Comparison of ENCODE assay signal across 16 cellular contexts in the genomic region with DNA sequence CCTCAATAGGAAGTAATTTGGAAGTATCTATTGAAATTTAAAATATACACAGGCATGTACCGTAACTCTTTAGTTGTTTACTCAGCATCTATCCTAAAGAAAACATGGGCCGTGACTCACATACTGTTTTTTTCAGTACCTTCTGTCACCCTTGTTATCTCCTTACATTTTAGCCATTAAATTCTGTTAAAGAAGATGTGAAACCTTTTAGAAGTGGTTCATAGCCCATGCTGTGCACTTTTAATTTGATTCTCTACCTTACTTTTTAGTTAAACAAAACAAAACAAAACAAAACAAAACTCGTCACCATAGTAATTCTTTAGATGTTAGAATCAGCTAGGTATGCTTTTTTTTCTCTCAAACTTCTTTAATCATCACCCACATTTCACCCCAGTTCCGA.
DNase-seq lines count a peak whose midpoint lies in the region; ATAC-seq, FAIRE-seq and TF ChIP-seq lines count a peak whose summit lies in the region.
"Had no signal": no experiment of that assay in that cellular context is flagged by ENCODE, and none has a peak within 500 bp of the region (broad histone marks: within the 10 kb centered on the region; RNA-seq: fewer than 3 reads in every experiment).

No MANE protein-coding gene starts in this region.

- WGBS in IMR-90 (ENCODE audit: extremely low coverage in 2 of 2, insufficient read length in 1 of 2), 2 experiments = 100% methylated on average over 1 of the region's 4 CpGs; no CpG with 5 or more reads in 1 of the 2 experiments

- TF ChIP-seq CTCF in CD4-positive, alpha-beta T cell (IDR thresholded peaks at IDR 0.05) = no peak
- TF ChIP-seq CTCF in IMR-90 (conservative IDR thresholded peaks at IDR 0.05; ENCODE audit: low read depth, low read length) (no peak), bronchial epithelial cell (IDR thresholded peaks at IDR 0.05; ENCODE audit: insufficient read depth, low read length, severe bottlenecking) (no peak), mesothelial cell of epicardium (IDR thresholded peaks at IDR 0.05; ENCODE audit: unreplicated experiment) (no peak)

- H2AK5ac ChIP-seq in IMR-90 (ENCODE audit: low read depth, low read length) = peak overlapping the region; percentile 59; the same call in 1 of the 2 replicates

- no peak overlapping the region for H3K23ac ChIP-seq in IMR-90 (ENCODE audit: low read depth, low read length)

- H3K4me1 Mint-ChIP-seq in CD4-positive, alpha-beta T cell (ENCODE audit: low read depth) = peaks cover 22% of the 10 kb centered on the region
- peaks cover 20% of the 10 kb centered on the region for H3K4me1 Mint-ChIP-seq in mesothelial cell of epicardium

- H2AK9ac ChIP-seq in IMR-90 (replicated peaks; ENCODE audit: low read depth, low read length, poor library complexity) = no peak overlapping the region

- FAIRE-seq in bronchial epithelial cell (lab: Jason Lieb, UNC) = no peak

- H3K79me1 ChIP-seq in IMR-90 (ENCODE audit: low read depth in 1 of 2, low read length in 2 of 2) = peaks cover 24 to 57% of the 10 kb centered on the region in 2 experiments

- H3K27ac Mint-ChIP-seq in CD4-positive, alpha-beta T cell = no peak overlapping the region
- H3K27ac Mint-ChIP-seq in mesothelial cell of epicardium = peak overlapping the region; percentile 32
- H3K27ac Mint-ChIP-seq: activated naive CD4-positive, alpha-beta T cell treated with anti-CD3 and anti-CD28 coated beads, Interleukin-2, amount 50 U/mL, for 72 hours; endodermal cell had no signal

- in situ Hi-C loops in IMR-90 (cut with MboI; ENCODE audit: low sequenced_read_pairs) = no loop called here

- POLR2A ChIA-PET in CD4-positive, alpha-beta T cell (lab: Charles Lee) = no interaction called here
- POLR2A ChIA-PET in IMR-90 (lab: Charles Lee; ENCODE audit: unreplicated experiment) = no interaction called here

- ATAC-seq in CD4-positive, alpha-beta T cell (ENCODE audit: poor library complexity) = peak; percentile 32
- ATAC-seq in IMR-90 (ENCODE audit: low read depth) (peak; percentile 34; the same call in 1 of the 2 replicates), GM18909 (IDR thresholded peaks at IDR 0.05; ENCODE audit: poor library complexity, unreplicated experiment) (no peak), HG03442 (IDR thresholded peaks at IDR 0.05; ENCODE audit: unreplicated experiment) (no peak)
- ATAC-seq: activated CD8-positive, alpha-beta T cell treated with anti-CD3 and anti-CD28 coated beads for 36 hours had no signal

- no peaks in the 10 kb centered on the region for H3K9me3 ChIP-seq in CD4-positive, alpha-beta T cell (ENCODE audit: control insufficient read depth, low read length)
- H3K9me3 ChIP-seq in IMR-90 (ENCODE audit: control insufficient read depth, insufficient read depth, low read length) = no peaks in the 10 kb centered on the region
- H3K9me3 ChIP-seq: Peyer's patch had no signal

- peak overlapping the region; percentile 18 for H2BK5ac ChIP-seq in IMR-90 (ENCODE audit: low read depth, low read length, poor library complexity, severe bottlenecking)

- H4K91ac ChIP-seq in IMR-90 (ENCODE audit: insufficient read depth, low read depth, low read length) = no peak overlapping the region

- no peak for TF ChIP-seq RAD21 in IMR-90 (IDR thresholded peaks at IDR 0.05; ENCODE audit: low read length)

- H4K20me1 ChIP-seq in IMR-90 (ENCODE audit: insufficient read depth, low read length) = peaks cover 12% of the 10 kb centered on the region; the same call in 1 of the 2 replicates

- H3K4me3 ChIP-seq in IMR-90 (ENCODE audit: insufficient read depth, low read depth, low read length) (no peak overlapping the region), bronchial epithelial cell (ENCODE audit: low read depth, low read length) (no peak overlapping the region)
- H3K4me3 ChIP-seq: cardiac muscle cell, Peyer's patch had no signal

- dilution Hi-C loops in IMR-90 (cut with HindIII; ENCODE audit: low sequenced_read_pairs, unreplicated experiment) = no loop called here

- intact Hi-C loops in CD4-positive, alpha-beta T cell (cut with DNase I, micrococcal nuclease) = no loop called here
- intact Hi-C loops in IMR-90 (cut with micrococcal nuclease) = no loop called here

- H2BK120ac ChIP-seq in IMR-90 (ENCODE audit: low read depth, low read length) = no peak overlapping the region

- H4K5ac ChIP-seq in IMR-90 (ENCODE audit: low read depth, low read length) = no peak overlapping the region; the same call in 1 of the 2 replicates

- peaks cover 11% of the 10 kb centered on the region for H3K4me1 ChIP-seq in IMR-90 (ENCODE audit: control insufficient read depth, insufficient read depth, low read length)

- no TSS peak for BruUV-seq in IMR-90 (replicated peaks; lab: Mats Ljungman, UMichigan)

- H3K36me3 Mint-ChIP-seq in CD4-positive, alpha-beta T cell (ENCODE audit: low read depth) = peaks cover 16% of the 10 kb centered on the region
- peaks cover 5% of the 10 kb centered on the region for H3K36me3 Mint-ChIP-seq in mesothelial cell of epicardium

- H3K27ac ChIP-seq in CD4-positive, alpha-beta T cell (ENCODE audit: low read depth, low read length) = no peak overlapping the region
- peak overlapping the region; percentile 27; the same call in 1 of the 2 replicates for H3K27ac ChIP-seq in IMR-90 (ENCODE audit: insufficient read depth, low read length)
- H3K27ac ChIP-seq: cardiac muscle cell, Peyer's patch had no signal

- H4K8ac ChIP-seq in IMR-90 (ENCODE audit: low read depth in 2 of 2, low read length in 2 of 2) = peak overlapping the region in 1 of 2 experiments; percentile 26; a peak in 1 of 4 replicates

- no peaks in the 10 kb centered on the region for H3K27me3 Mint-ChIP-seq in CD4-positive, alpha-beta T cell
- no peaks in the 10 kb centered on the region for H3K27me3 Mint-ChIP-seq in mesothelial cell of epicardium (ENCODE audit: low read depth)
- H3K27me3 Mint-ChIP-seq: activated CD8-positive, alpha-beta T cell treated with anti-CD3 and anti-CD28 coated beads for 36 hours had no signal

- H3K27me3 ChIP-seq in CD4-positive, alpha-beta T cell (ENCODE audit: control insufficient read depth, insufficient read depth, low read length) = no peaks in the 10 kb centered on the region
- no peaks in the 10 kb centered on the region for H3K27me3 ChIP-seq in IMR-90 (ENCODE audit: control insufficient read depth, insufficient read depth, low read length)
- no peaks in the 10 kb centered on the region for H3K27me3 ChIP-seq in bronchial epithelial cell (ENCODE audit: control insufficient read depth, insufficient read depth, low read length)
- H3K27me3 ChIP-seq: cardiac muscle cell, Peyer's patch had no signal

- no peak for DNase-seq in CD4-positive, alpha-beta T cell
- peak; percentile 17 for DNase-seq in IMR-90
- peak; percentile 47 for DNase-seq in bronchial epithelial cell (ENCODE audit: low read depth)
- DNase-seq in mesothelial cell of epicardium (ENCODE audit: low spot score in 2 of 2, unreplicated experiment in 2 of 2) = no peak
- no peak for DNase-seq in activated CD8-positive, alpha-beta memory T cell treated with anti-CD3 and anti-CD28 coated beads, Interleukin-2, amount 50 U/mL, for 48 hours
- no peak for DNase-seq in NCI-H774 (lab: John Stamatoyannopoulos, UW)
- DNase-seq: activated CD8-positive, alpha-beta T cell treated with anti-CD3 and anti-CD28 coated beads for 36 hours; activated T-cell treated with anti-CD3 and anti-CD28 coated beads, Interleukin-2, amount 50 U/mL, for 48 hours; endodermal cell; NCI-H1694; Peyer's patch; stimulated activated CD4-positive, alpha-beta T cell treated with anti-CD3 and anti-CD28 coated beads, Interleukin-2, amount 100 ng/mL, for 48 hours had no signal

- H3K14ac ChIP-seq in IMR-90 (replicated peaks; ENCODE audit: low read depth, low read length) = peak overlapping the region; percentile 69

- H3K4ac ChIP-seq in IMR-90 (ENCODE audit: low read depth, low read length) = peak overlapping the region; percentile 67

- peaks cover 11% of the 10 kb centered on the region for H3K9me1 ChIP-seq in IMR-90 (ENCODE audit: insufficient read depth, low read length)

- no peak overlapping the region for H2AFZ ChIP-seq in IMR-90 (replicated peaks; ENCODE audit: low read length, poor library complexity)

- no peak overlapping the region; the same call in 1 of the 2 replicates for H3K4me2 ChIP-seq in IMR-90 (ENCODE audit: low read depth, low read length)

- no peak overlapping the region for H3K4me3 Mint-ChIP-seq in CD4-positive, alpha-beta T cell
- no peak overlapping the region for H3K4me3 Mint-ChIP-seq in mesothelial cell of epicardium
- H3K4me3 Mint-ChIP-seq: activated CD8-positive, alpha-beta T cell treated with anti-CD3 and anti-CD28 coated beads for 36 hours; endodermal cell had no signal

- no peaks in the 10 kb centered on the region for H3K9me3 Mint-ChIP-seq in CD4-positive, alpha-beta T cell
- peaks cover 4% of the 10 kb centered on the region for H3K9me3 Mint-ChIP-seq in mesothelial cell of epicardium
- H3K9me3 Mint-ChIP-seq: activated CD8-positive, alpha-beta T cell treated with anti-CD3 and anti-CD28 coated beads for 36 hours; activated naive CD4-positive, alpha-beta T cell treated with anti-CD3 and anti-CD28 coated beads, Interleukin-2, amount 50 U/mL, for 72 hours had no signal

- H3K9ac ChIP-seq in IMR-90 (ENCODE audit: low read depth, low read length) = no peak overlapping the region

- H3K36me3 ChIP-seq in IMR-90 (ENCODE audit: control insufficient read depth, insufficient read depth, low read length) (no peaks in the 10 kb centered on the region), bronchial epithelial cell (ENCODE audit: control insufficient read depth, insufficient read depth, low read length) (peaks cover 1% of the 10 kb centered on the region)
- H3K36me3 ChIP-seq: cardiac muscle cell, Peyer's patch had no signal

- H3K56ac ChIP-seq in IMR-90 (ENCODE audit: extremely low read depth, insufficient read depth, low read length) = no peak overlapping the region

- peak overlapping the region; percentile 59; the same call in 1 of the 3 replicates for H2BK15ac ChIP-seq in IMR-90 (ENCODE audit: low read depth, low read length)

- CTCF ChIA-PET in CD4-positive, alpha-beta T cell (lab: Charles Lee) = no interaction called here
- CTCF ChIA-PET in IMR-90 (lab: Yijun Ruan, JAX) = no interaction called here

- H3K18ac ChIP-seq in IMR-90 (ENCODE audit: low read depth, low read length) = 0 out of 2 replicates have a peak overlapping the region, but pooled peaks have one; percentile 24

- no peak overlapping the region for H2BK20ac ChIP-seq in IMR-90 (ENCODE audit: low read depth, low read length)

- no peak for TF ChIP-seq POLR2A in IMR-90 (IDR thresholded peaks at IDR 0.05; ENCODE audit: low read depth, low read length)

TF ChIP-seq in IMR-90, 13 proteins besides CTCF, POLR2A, EP300 and RAD21 (continues in another document):
- no peak for TF ChIP-seq BHLHE40 (IDR thresholded peaks at IDR 0.05; ENCODE audit: low read depth, low read length)
- TF ChIP-seq NFE2L2 (IDR thresholded peaks at IDR 0.05; ENCODE audit: low read depth, low read length) = no peak

Comparison
In these comparisons a context has a peak if more than half of its experiments do, and no peak if none do; other contexts are left out.
1. ATAC-seq: peak in CD4-positive, alpha-beta T cell (single experiment) and IMR-90 (single experiment); none in GM18909 (single experiment) and HG03442 (single experiment).
2. DNase-seq: peak in IMR-90 (single experiment) and bronchial epithelial cell (single experiment); none in CD4-positive, alpha-beta T cell (0 of 10), mesothelial cell of epicardium (0 of 2), activated CD8-positive, alpha-beta memory T cell treated with anti-CD3 and anti-CD28 coated beads, Interleukin-2, amount 50 U/mL, for 48 hours (single experiment) and NCI-H774 (single experiment).